ENCODE assay signal across 10 cellular contexts in genomic region chr11:45181595-45182550, GRCh38. TPM values are rescaled to one million over a fixed set of nuclear protein-coding genes. Genes with fewer than 3 reads are reported as not detected.
DNase-seq lines count a peak whose midpoint lies in the region; ATAC-seq and TF ChIP-seq lines count a peak whose summit lies in the region.
"Had no signal": no experiment of that assay in that cellular context is flagged by ENCODE, and none has a peak within 500 bp of the region (broad histone marks: within the 10 kb centered on the region; RNA-seq: fewer than 3 reads in every experiment).

No MANE protein-coding gene starts in this region.

- no peak overlapping the region for H3K27ac Mint-ChIP-seq in CD4-positive, CD25-positive, alpha-beta regulatory T cell
- H3K27ac Mint-ChIP-seq in activated naive CD8-positive, alpha-beta T cell treated with anti-CD3 and anti-CD28 coated beads, Interleukin-2, amount 50 U/mL, for 24 hours = no peak overlapping the region
- H3K27ac Mint-ChIP-seq in progenitor cell of endocrine pancreas = peak overlapping the region; percentile 84

- no peak for DNase-seq in CD4-positive, CD25-positive, alpha-beta regulatory T cell
- no peak for DNase-seq in activated naive CD8-positive, alpha-beta T cell treated with anti-CD3 and anti-CD28 coated beads, Interleukin-2, amount 50 U/mL, for 24 hours
- no peak for DNase-seq in right atrium auricular region (ENCODE audit: low spot score)
- no peak for DNase-seq in progenitor cell of endocrine pancreas (ENCODE audit: low spot score, unreplicated experiment)
- DNase-seq in amygdala (lab: John Stamatoyannopoulos, UW) = no peak
- DNase-seq: DMS 273 treated with DMSO at 0.1 percent for 48 hours, NCI-H2227 treated with DMSO at 0.1 percent for 48 hours had no signal

- H3K4me1 ChIP-seq in CD4-positive, CD25-positive, alpha-beta regulatory T cell (ENCODE audit: control insufficient read depth, insufficient read depth, low read length, poor library complexity, severe bottlenecking) = peaks cover 8% of the 10 kb centered on the region
- peaks cover 0 to 38% of the 10 kb centered on the region in 2 donors for H3K4me1 ChIP-seq in right atrium auricular region

- no peaks in the 10 kb centered on the region for H3K9me3 ChIP-seq in CD4-positive, CD25-positive, alpha-beta regulatory T cell (ENCODE audit: control insufficient read depth in 2 of 2, low read length in 2 of 2)
- no peaks in the 10 kb centered on the region for H3K9me3 ChIP-seq in right atrium auricular region

- H3K4me3 Mint-ChIP-seq in CD4-positive, CD25-positive, alpha-beta regulatory T cell = peak overlapping the region in 3 of 4 donors; percentile 27 to 61 (median 39)
- peak overlapping the region; percentile 10 for H3K4me3 Mint-ChIP-seq in activated naive CD8-positive, alpha-beta T cell treated with anti-CD3 and anti-CD28 coated beads, Interleukin-2, amount 50 U/mL, for 24 hours
- peak overlapping the region; percentile 70 for H3K4me3 Mint-ChIP-seq in progenitor cell of endocrine pancreas (ENCODE audit: low read depth)

- ATAC-seq in CD4-positive, CD25-positive, alpha-beta regulatory T cell (ENCODE audit: low read depth in 2 of 2) = no peak
- ATAC-seq in activated naive CD8-positive, alpha-beta T cell treated with anti-CD3 and anti-CD28 coated beads, Interleukin-2, amount 50 U/mL, for 24 hours = no peak
- ATAC-seq in GM18909 (IDR thresholded peaks at IDR 0.05; ENCODE audit: poor library complexity, unreplicated experiment) (no peak), HG03469 (IDR thresholded peaks at IDR 0.05; ENCODE audit: unreplicated experiment) (no peak), GM18873 (IDR thresholded peaks at IDR 0.05; ENCODE audit: low FRiP score, unreplicated experiment) (no peak)

- peaks cover 8% of the 10 kb centered on the region for H3K36me3 Mint-ChIP-seq in CD4-positive, CD25-positive, alpha-beta regulatory T cell
- H3K36me3 Mint-ChIP-seq in activated naive CD8-positive, alpha-beta T cell treated with anti-CD3 and anti-CD28 coated beads, Interleukin-2, amount 50 U/mL, for 24 hours (ENCODE audit: low read depth) = peaks cover 2% of the 10 kb centered on the region
- peaks cover 5% of the 10 kb centered on the region for H3K36me3 Mint-ChIP-seq in progenitor cell of endocrine pancreas (ENCODE audit: insufficient read depth)

- peaks cover 10% of the 10 kb centered on the region for H3K36me3 ChIP-seq in CD4-positive, CD25-positive, alpha-beta regulatory T cell (ENCODE audit: control insufficient read depth, insufficient read depth, low read length)
- peaks cover 32% of the 10 kb centered on the region for H3K36me3 ChIP-seq in right atrium auricular region

- no peak overlapping the region for H3K27ac ChIP-seq in CD4-positive, CD25-positive, alpha-beta regulatory T cell (ENCODE audit: insufficient read depth, low read length, poor library complexity, severe bottlenecking)
- peak overlapping the region; percentile 92 to 93 for H3K27ac ChIP-seq in right atrium auricular region

- H3K27me3 ChIP-seq in CD4-positive, CD25-positive, alpha-beta regulatory T cell (ENCODE audit: control insufficient read depth, insufficient read depth, low read length) = peaks cover 16% of the 10 kb centered on the region
- H3K27me3 ChIP-seq in right atrium auricular region = no peaks in the 10 kb centered on the region

- H3K4me3 ChIP-seq in CD4-positive, CD25-positive, alpha-beta regulatory T cell (ENCODE audit: low read depth, low read length) = no peak overlapping the region
- H3K4me3 ChIP-seq in right atrium auricular region = peak overlapping the region; percentile 46 to 63

- TF ChIP-seq CTCF in right atrium auricular region (IDR thresholded peaks at IDR 0.05) (no peak), progenitor cell of endocrine pancreas (IDR thresholded peaks at IDR 0.05; ENCODE audit: unreplicated experiment) (no peak)

- H3K27me3 Mint-ChIP-seq in CD4-positive, CD25-positive, alpha-beta regulatory T cell = peaks cover 25% of the 10 kb centered on the region
- H3K27me3 Mint-ChIP-seq in activated naive CD8-positive, alpha-beta T cell treated with anti-CD3 and anti-CD28 coated beads, Interleukin-2, amount 50 U/mL, for 24 hours = peaks cover 13% of the 10 kb centered on the region
- peaks cover 4% of the 10 kb centered on the region for H3K27me3 Mint-ChIP-seq in progenitor cell of endocrine pancreas

- peaks cover 0 to 3% (median 0%) of the 10 kb centered on the region in 7 donors for H3K9me3 Mint-ChIP-seq in CD4-positive, CD25-positive, alpha-beta regulatory T cell
- H3K9me3 Mint-ChIP-seq in activated naive CD8-positive, alpha-beta T cell treated with anti-CD3 and anti-CD28 coated beads, Interleukin-2, amount 50 U/mL, for 24 hours = no peaks in the 10 kb centered on the region
- H3K9me3 Mint-ChIP-seq in progenitor cell of endocrine pancreas (ENCODE audit: low read depth) = no peaks in the 10 kb centered on the region

- peaks cover 0 to 22% (median 15%) of the 10 kb centered on the region in 4 donors for H3K4me1 Mint-ChIP-seq in CD4-positive, CD25-positive, alpha-beta regulatory T cell
- H3K4me1 Mint-ChIP-seq in activated naive CD8-positive, alpha-beta T cell treated with anti-CD3 and anti-CD28 coated beads, Interleukin-2, amount 50 U/mL, for 24 hours = peaks cover 13% of the 10 kb centered on the region
- H3K4me1 Mint-ChIP-seq in progenitor cell of endocrine pancreas (ENCODE audit: low read depth) = peaks cover 5% of the 10 kb centered on the region

RNA-seq across cellular contexts. Expression of gene PRDM11, which starts 35.4 kb away (rescaled TPM):
- total RNA-seq in CD4-positive, CD25-positive, alpha-beta regulatory T cell = 9.0 TPM
- polyA plus RNA-seq in CD4-positive, CD25-positive, alpha-beta regulatory T cell = under 1 TPM; 0.37 to 0.97 (median 0.51) TPM
- total RNA-seq in right atrium auricular region = 10 to 100 TPM; 13.5 to 27.6 TPM
- 23.7 and 27.1 TPM in 2 replicates for total RNA-seq in progenitor cell of endocrine pancreas

Comparison
In these comparisons a context has a peak if more than half of its experiments do, and no peak if none do; other contexts are left out.
1. H3K4me3 Mint-ChIP-seq: peak in every context shown above with its lines; median percentile 70 in progenitor cell of endocrine pancreas; 39 in CD4-positive, CD25-positive, alpha-beta regulatory T cell; 10 in activated naive CD8-positive, alpha-beta T cell treated with anti-CD3 and anti-CD28 coated beads, Interleukin-2, amount 50 U/mL, for 24 hours.